In genomic region chr9:19145881-19146280, GRCh38 we compare ENCODE assay signal across 23 cellular contexts.
"Had no signal": no experiment of that assay in that cellular context is flagged by ENCODE, and none has a peak within 500 bp of the region (broad histone marks: within the 10 kb centered on the region; RNA-seq: fewer than 3 reads in every experiment).

No MANE protein-coding gene starts in this region.

- H3K36me3 Mint-ChIP-seq: natural killer cell treated with Interleukin-12 subunit alpha and Interleukin-12 subunit beta and Interleukin-15 and Interleukin-18, amount 100 ng/mL, for 72 hours; neural progenitor cell; stimulated activated effector memory CD8-positive, alpha-beta T cell treated with anti-CD3 and anti-CD28 coated beads, Interleukin-12 subunit alpha, Interleukin-12 subunit beta, amount 100 ng/mL, for 72 hours had no signal

- H3K9me3 ChIP-seq: esophagus muscularis mucosa, gastrocnemius medialis, left ventricle myocardium inferior, ovary, right atrium auricular region, tibial artery, upper lobe of left lung, uterus had no signal

- FAIRE-seq: keratinocyte, small intestine had no signal

- H3K9ac ChIP-seq: neural progenitor cell had no signal

- H3K4me3 Mint-ChIP-seq: dendritic cell treated with granulocyte-macrophage colony-stimulating factor and Interleukin-4, amounts not matched to agents 40 ng/mL and 50 ng/mL, for 4 days; effector memory CD8-positive, alpha-beta T cell; natural killer cell treated with Interleukin-12 subunit alpha and Interleukin-12 subunit beta and Interleukin-15 and Interleukin-18, amount 100 ng/mL, for 72 hours; neural progenitor cell; stimulated activated effector memory CD8-positive, alpha-beta T cell treated with anti-CD3 and anti-CD28 coated beads, Interleukin-12 subunit alpha, Interleukin-12 subunit beta, amount 100 ng/mL, for 72 hours had no signal

- ATAC-seq: effector memory CD8-positive, alpha-beta T cell; gastrocnemius medialis; natural killer cell treated with Interleukin-12 subunit alpha and Interleukin-12 subunit beta and Interleukin-15 and Interleukin-18, amount 100 ng/mL, for 72 hours; stimulated activated effector memory CD8-positive, alpha-beta T cell treated with anti-CD3 and anti-CD28 coated beads, Interleukin-12 subunit alpha, Interleukin-12 subunit beta, amount 100 ng/mL, for 72 hours; stimulated activated naive CD8-positive, alpha-beta T cell treated with anti-CD3 and anti-CD28 coated beads, Interleukin-15, Interleukin-2, amounts not matched to agents 100 U/mL and 50 U/mL, for 24 hours had no signal

- H3K4me1 ChIP-seq: esophagus muscularis mucosa, gastrocnemius medialis, left ventricle myocardium inferior, neural progenitor cell, right atrium auricular region, tibial artery, uterus had no signal

- H2AFZ ChIP-seq: neural progenitor cell had no signal

- H3K27me3 Mint-ChIP-seq: dendritic cell treated with granulocyte-macrophage colony-stimulating factor and Interleukin-4, amounts not matched to agents 40 ng/mL and 50 ng/mL, for 4 days; effector memory CD8-positive, alpha-beta T cell; natural killer cell treated with Interleukin-12 subunit alpha and Interleukin-12 subunit beta and Interleukin-15 and Interleukin-18, amount 100 ng/mL, for 72 hours had no signal

- H3K9me3 Mint-ChIP-seq: dendritic cell treated with granulocyte-macrophage colony-stimulating factor and Interleukin-4, amounts not matched to agents 40 ng/mL and 50 ng/mL, for 4 days; effector memory CD8-positive, alpha-beta T cell; natural killer cell treated with Interleukin-12 subunit alpha and Interleukin-12 subunit beta and Interleukin-15 and Interleukin-18, amount 100 ng/mL, for 72 hours; neural progenitor cell; stimulated activated effector memory CD8-positive, alpha-beta T cell treated with anti-CD3 and anti-CD28 coated beads, Interleukin-12 subunit alpha, Interleukin-12 subunit beta, amount 100 ng/mL, for 72 hours had no signal

- DNase-seq: effector memory CD8-positive, alpha-beta T cell; gastrocnemius medialis; left ventricle myocardium inferior; mesenchymal stem cell; midbrain; nucleus accumbens; ovary; small intestine; stimulated activated CD4-positive, alpha-beta T cell treated with anti-CD3 and anti-CD28 coated beads, Interleukin-4, amount 100 ng/mL, for 1 hour; stimulated activated CD8-positive, alpha-beta memory T cell treated with anti-CD3 and anti-CD28 coated beads, Interleukin-4, amount 100 ng/mL, for 48 hours; stimulated activated naive CD8-positive, alpha-beta T cell treated with anti-CD3 and anti-CD28 coated beads, Interleukin-15, Interleukin-2, amounts not matched to agents 100 U/mL and 50 U/mL, for 24 hours; upper lobe of left lung; uterus had no signal

- H3K4me1 Mint-ChIP-seq: neural progenitor cell; stimulated activated effector memory CD8-positive, alpha-beta T cell treated with anti-CD3 and anti-CD28 coated beads, Interleukin-12 subunit alpha, Interleukin-12 subunit beta, amount 100 ng/mL, for 72 hours had no signal

- H3K27ac Mint-ChIP-seq: dendritic cell treated with granulocyte-macrophage colony-stimulating factor and Interleukin-4, amounts not matched to agents 40 ng/mL and 50 ng/mL, for 4 days; effector memory CD8-positive, alpha-beta T cell; neural progenitor cell; stimulated activated effector memory CD8-positive, alpha-beta T cell treated with anti-CD3 and anti-CD28 coated beads, Interleukin-12 subunit alpha, Interleukin-12 subunit beta, amount 100 ng/mL, for 72 hours had no signal

- H3K27ac ChIP-seq: epithelial cell of prostate, gastrocnemius medialis, left ventricle myocardium inferior, neural progenitor cell, ovary, right atrium auricular region, tibial artery, upper lobe of left lung, uterus had no signal

- H3K4me3 ChIP-seq: esophagus muscularis mucosa, gastrocnemius medialis, left ventricle myocardium inferior, lung, neural progenitor cell, ovary, right atrium auricular region, tibial artery, upper lobe of left lung, uterus had no signal

- H3K4me2 ChIP-seq: neural progenitor cell had no signal

- H3K27me3 ChIP-seq: esophagus muscularis mucosa, gastrocnemius medialis, neural progenitor cell, ovary, right atrium auricular region, tibial artery, upper lobe of left lung, uterus had no signal

- H3K36me3 ChIP-seq: esophagus muscularis mucosa, gastrocnemius medialis, left ventricle myocardium inferior, neural progenitor cell, ovary, right atrium auricular region, tibial artery, upper lobe of left lung, uterus had no signal
